Comparison of ENCODE assay signal across 18 cellular contexts in the genomic region with DNA sequence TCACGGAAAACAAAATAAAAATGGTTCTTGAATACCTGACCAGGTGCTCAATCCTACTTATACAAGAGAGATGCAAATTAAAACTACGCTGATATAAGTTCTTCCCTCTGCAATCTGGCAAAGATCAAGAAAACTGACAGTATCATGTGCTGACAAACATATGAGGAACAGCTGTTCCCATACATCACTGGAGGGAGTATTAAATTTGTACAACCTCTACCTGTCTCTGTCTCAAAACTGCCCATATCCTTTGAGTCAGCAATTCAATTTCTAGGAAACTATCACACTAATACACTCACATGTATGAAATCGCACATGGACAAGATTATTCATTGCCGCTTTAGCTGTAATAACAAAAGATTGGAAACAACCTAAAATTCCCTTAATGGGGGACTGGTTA. TPM values are rescaled to one million over a fixed set of nuclear protein-coding genes. Genes with fewer than 3 reads are reported as not detected.
DNase-seq lines count a peak whose midpoint lies in the region; ATAC-seq, FAIRE-seq and TF ChIP-seq lines count a peak whose summit lies in the region.
"Had no signal": no experiment of that assay in that cellular context is flagged by ENCODE, and none has a peak within 500 bp of the region (broad histone marks: within the 10 kb centered on the region; RNA-seq: fewer than 3 reads in every experiment).

No MANE protein-coding gene starts in this region.

- no peak overlapping the region for H3K27ac Mint-ChIP-seq in glutamatergic neuron (ENCODE audit: unreplicated experiment)
- H3K27ac Mint-ChIP-seq: CD8-positive, alpha-beta T cell; GM23338 had no signal

- in situ Hi-C loops in K562 (cut with MboI), result no loop called here

- H3K4me1 Mint-ChIP-seq in glutamatergic neuron (ENCODE audit: low read depth, unreplicated experiment), result peaks cover 9% of the 10 kb centered on the region

- H3K9ac ChIP-seq in K562 (ENCODE audit: insufficient read depth in 1 of 2, low read depth in 2 of 2, low read length in 2 of 2), result no peak overlapping the region
- H3K9ac ChIP-seq: BLaER1 treated with 17β-estradiol and CSF1 and Interleukin-3, amounts not matched to agents 10 nM and 100 nM had no signal

- no peak for FAIRE-seq in K562 (lab: Jason Lieb, UNC)
- FAIRE-seq: A549, H54 had no signal

- DNase-seq in NCI-H2171 treated with DMSO at 0.1 percent for 48 hours (lab: John Stamatoyannopoulos, UW) (peak; percentile 5), NCI-H2171 (lab: John Stamatoyannopoulos, UW) (no peak), LHCN-M2 (ENCODE audit: low read depth) (peak; percentile 71), K562 (ENCODE audit: extremely low read depth in 1 of 4, low spot score in 3 of 4) (no peak), occipital lobe (lab: John Stamatoyannopoulos, UW) (no peak), glutamatergic neuron (no peak), adrenal gland (no peak)
- DNase-seq: Calu3; CD8-positive, alpha-beta T cell; DMS79 treated with DMSO at 0.1 percent for 48 hours; GF-D8; HCEC 1CT had no signal

- H3K9me3 ChIP-seq in K562 (replicated peaks; ENCODE audit: control insufficient read depth, insufficient read depth, low read depth, low read length) (no peaks in the 10 kb centered on the region), adrenal gland (replicated peaks in 1 of 3) (no peaks in the 10 kb centered on the region)
- H3K9me3 ChIP-seq: A549; BLaER1 treated with 17β-estradiol and CSF1 and Interleukin-3, amounts not matched to agents 10 nM and 100 nM had no signal

- H3K9me3 Mint-ChIP-seq in glutamatergic neuron (ENCODE audit: unreplicated experiment), result no peaks in the 10 kb centered on the region
- H3K9me3 Mint-ChIP-seq: CD8-positive, alpha-beta T cell; GM23338 had no signal

- H4K20me1 ChIP-seq in K562 (replicated peaks; ENCODE audit: control insufficient read depth, insufficient read depth, low read length), result no peaks in the 10 kb centered on the region
- H4K20me1 ChIP-seq: BLaER1 treated with 17β-estradiol and CSF1 and Interleukin-3, amounts not matched to agents 10 nM and 100 nM had no signal

- intact Hi-C loops in K562 (cut with micrococcal nuclease) (no loop called here), adrenal gland (cut with DNase I) (no loop called here)

- 49% methylated on average over 4 of the region's 4 CpGs for WGBS in K562 (ENCODE audit: insufficient coverage, low coverage, missing lambda C conversion rate)
- WGBS in adrenal gland, 4 donors, result 91 to 98% (median 92%) methylated on average over 4 of the region's 4 CpGs

- peak overlapping the region; percentile 48 for H2AFZ ChIP-seq in K562 (ENCODE audit: low read depth, low read length)
- H2AFZ ChIP-seq: GM23338 had no signal

- no peaks in the 10 kb centered on the region for H3K36me3 Mint-ChIP-seq in glutamatergic neuron (ENCODE audit: unreplicated experiment)
- H3K36me3 Mint-ChIP-seq: CD8-positive, alpha-beta T cell had no signal

- TF ChIP-seq RAD21 in K562 (CRISPR knock-in tag; conservative IDR thresholded peaks at IDR 0.05 in 1 of 2, IDR thresholded peaks at IDR 0.05 in 1 of 2), result no peak

- no peak overlapping the region for H3K27ac ChIP-seq in K562 (ENCODE audit: extremely low read depth, low read depth, low read length)
- no peak overlapping the region for H3K27ac ChIP-seq in adrenal gland
- H3K27ac ChIP-seq: 22Rv1; BLaER1 treated with 17β-estradiol and CSF1 and Interleukin-3, amounts not matched to agents 10 nM and 100 nM; HL-60 had no signal

- peaks cover 3 to 31% of the 10 kb centered on the region in 2 experiments; a peak in 4 of 5 replicates for H3K4me1 ChIP-seq in K562 (replicated peaks in 1 of 2; ENCODE audit: control insufficient read depth in 2 of 2, insufficient read depth in 2 of 2, low read length in 2 of 2)
- H3K4me1 ChIP-seq in adrenal gland (replicated peaks in 1 of 2), result no peaks in the 10 kb centered on the region

- POLR2A ChIA-PET in K562 (lab: Yijun Ruan, JAX), result no interaction called here

- H3K79me2 ChIP-seq in K562 (ENCODE audit: control insufficient read depth, insufficient read depth, low read length), result no peaks in the 10 kb centered on the region

- no peak for TF ChIP-seq EP300 in K562 (IDR thresholded peaks at IDR 0.05; ENCODE audit: low read length)

- H3K9me1 ChIP-seq in K562 (ENCODE audit: control insufficient read depth, insufficient read depth, low read length), result no peaks in the 10 kb centered on the region

- no peak overlapping the region for H3K4me3 ChIP-seq in K562
- H3K4me3 ChIP-seq in adrenal gland, result no peak overlapping the region
- H3K4me3 ChIP-seq: A549; BLaER1 treated with 17β-estradiol and CSF1 and Interleukin-3, amounts not matched to agents 10 nM and 100 nM; GM23338 had no signal

- CTCF ChIA-PET in K562 (lab: Yijun Ruan, JAX; ENCODE audit: low intra/inter-chr PET ratio), result interaction anchor here (0.6 kb wide), 1 partner anchor 11 kb away, joined by 4 read pairs; the partner anchor contains the start of gene IL6

- H3K27me3 ChIP-seq in K562 (ENCODE audit: control insufficient read depth in 2 of 2, insufficient read depth in 2 of 2, low read length in 2 of 2), result no peaks in the 10 kb centered on the region
- no peaks in the 10 kb centered on the region for H3K27me3 ChIP-seq in adrenal gland
- H3K27me3 ChIP-seq: BLaER1 treated with 17β-estradiol and CSF1 and Interleukin-3, amounts not matched to agents 10 nM and 100 nM had no signal

- H3K4me3 Mint-ChIP-seq in glutamatergic neuron (ENCODE audit: unreplicated experiment), result no peak overlapping the region
- H3K4me3 Mint-ChIP-seq: CD8-positive, alpha-beta T cell; GM23338 had no signal

- ATAC-seq in K562, result no peak
- ATAC-seq: A549; CD8-positive, alpha-beta T cell; GM23338 had no signal

- H3K36me3 ChIP-seq in K562 (ENCODE audit: control insufficient read depth, insufficient read depth, low read length) (no peaks in the 10 kb centered on the region), adrenal gland (replicated peaks in 1 of 2) (no peaks in the 10 kb centered on the region)
- H3K36me3 ChIP-seq: BLaER1 treated with 17β-estradiol and CSF1 and Interleukin-3, amounts not matched to agents 10 nM and 100 nM had no signal

- no peak overlapping the region for H3K4me2 ChIP-seq in K562 (ENCODE audit: insufficient read depth, low read length)
- H3K4me2 ChIP-seq: A549, GM23338 had no signal

- TF ChIP-seq POLR2A in K562 (conservative IDR thresholded peaks at IDR 0.05) (no peak), adrenal gland (IDR thresholded peaks at IDR 0.05) (no peak)

- H3K27me3 Mint-ChIP-seq in glutamatergic neuron (ENCODE audit: unreplicated experiment), result no peaks in the 10 kb centered on the region

- no peak for TF ChIP-seq CTCF in K562 (IDR thresholded peaks at IDR 0.05 in 2 of 3, conservative IDR thresholded peaks at IDR 0.05 in 1 of 3; ENCODE audit: insufficient read depth in 2 of 3, low read depth in 1 of 3, low read length in 3 of 3)
- TF ChIP-seq CTCF in glutamatergic neuron (IDR thresholded peaks at IDR 0.05; ENCODE audit: partially characterized antibody, unreplicated experiment), result no peak
- no peak for TF ChIP-seq CTCF in adrenal gland (IDR thresholded peaks at IDR 0.05)

- BruUV-seq in K562 (replicated peaks; lab: Mats Ljungman, UMichigan), result no TSS peak

TF ChIP-seq in K562, 482 proteins besides CTCF, POLR2A, EP300 and RAD21 (continues in another document):
- peak; percentile 84 for TF ChIP-seq ZNF316 (IDR thresholded peaks at IDR 0.05)
- TF ChIP-seq DMBX1 (CRISPR knock-in tag; IDR thresholded peaks at IDR 0.05; ENCODE audit: borderline replicate concordance), result 0 out of 2 replicates have a peak, but pooled peaks have one; percentile 38
- peak; percentile 65 for TF ChIP-seq ZFP36 (IDR thresholded peaks at IDR 0.05; ENCODE audit: low read depth, low read length, partially characterized antibody)
- TF ChIP-seq C11orf30 (IDR thresholded peaks at IDR 0.05; ENCODE audit: low read depth), result peak; percentile 65
- TF ChIP-seq DPF2 (IDR thresholded peaks at IDR 0.05), result 0 out of 2 replicates have a peak, but pooled peaks have one; percentile 10
- TF ChIP-seq DACH1 (IDR thresholded peaks at IDR 0.05; ENCODE audit: partially characterized antibody), result peak; percentile 78
- TF ChIP-seq MEIS2 (IDR thresholded peaks at IDR 0.05; ENCODE audit: partially characterized antibody), result peak; percentile 41
- TF ChIP-seq, protein P1, sequence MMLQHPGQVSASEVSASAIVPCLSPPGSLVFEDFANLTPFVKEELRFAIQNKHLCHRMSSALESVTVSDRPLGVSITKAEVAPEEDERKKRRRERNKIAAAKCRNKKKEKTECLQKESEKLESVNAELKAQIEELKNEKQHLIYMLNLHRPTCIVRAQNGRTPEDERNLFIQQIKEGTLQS (IDR thresholded peaks at IDR 0.05), result no peak
- TF ChIP-seq, protein P1 (CRISPR knock-in tag; conservative IDR thresholded peaks at IDR 0.05), result no peak

RNA-seq across cellular contexts. Expression of gene IL6, which starts 11.0 kb away (rescaled TPM):
- total RNA-seq in LHCN-M2 (2014; rRNA removed), result 1.7 TPM in 1 of 2 replicates, not detected in the other
- polyA plus RNA-seq in LHCN-M2 (2012), result 1.9 TPM
- 5.2 and 5.4 TPM in 2 replicates for total RNA-seq in K562 (2011; cell fraction: chromatin; rRNA removed; ENCODE audit: low replicate concordance)
- total RNA-seq in K562 (2011; cell fraction: nucleolus; rRNA removed), result 2.2 and 6.7 TPM in 2 replicates
- 1.9 and 7.3 TPM in 2 replicates for total RNA-seq in K562 (2011; cell fraction: nucleoplasm; rRNA removed)
- total RNA-seq in K562 (2014; rRNA removed), result 1.1 and 1.2 TPM in 2 replicates
- total RNA-seq in K562 (2014; rRNA removed; fragmentation: Illumina TruSeq; extraction: Trizol), result 1.3 and 1.5 TPM in 2 replicates
- 0.68 and 0.76 TPM in 2 replicates for total RNA-seq in K562 (2015; rRNA removed; fragmentation: Illumina TruSeq; extraction: Trizol)
- 0.94 and 1.5 TPM in 2 replicates for total RNA-seq in K562 (2021)
- polyA plus RNA-seq in K562 (2011; rRNA removed), result 1.2 and 1.6 TPM in 2 replicates
- 0.48 and 0.63 TPM in 2 replicates for polyA plus RNA-seq in K562 (2011; cell fraction: cytosol; rRNA removed)
- 3.0 and 4.2 TPM in 2 replicates for polyA plus RNA-seq in K562 (2011; cell fraction: nucleus; rRNA removed)
- 1.1 and 2.5 TPM in 2 replicates for polyA plus RNA-seq in K562 (2012)
- 2.0 and 2.2 TPM in 2 replicates for polyA plus RNA-seq in K562 (2014; fragmentation: Illumina TruSeq; extraction: Trizol)
- 1 to 10 TPM; 1.5 to 2.9 TPM for polyA plus RNA-seq in K562 (2014; fragmentation: Nextera tagmentation; extraction: Ambion mirVana)
- 1.2 and 2.2 TPM in 2 replicates for polyA plus RNA-seq in K562 (2014; rRNA removed)
- polyA minus RNA-seq in K562 (2011; rRNA and poly(A)+ RNA removed), result 0.57 and 1.1 TPM in 2 replicates
- polyA minus RNA-seq in K562 (2011; cell fraction: cytosol; rRNA and poly(A)+ RNA removed), result 1.4 and 1.5 TPM in 2 replicates
- 2.4 TPM in 2 replicates for polyA minus RNA-seq in K562 (2011; cell fraction: nucleus; rRNA and poly(A)+ RNA removed)
- total RNA-seq in occipital lobe, result not detected
- total RNA-seq in glutamatergic neuron (ENCODE audit: unreplicated experiment), result not detected
- 1 to 10 TPM in 3 of 8 donors, under 1 TPM in 3, not detected in 2; 0.42 to 3.6 (median 0.90) TPM for total RNA-seq in adrenal gland
- 10 to 100 TPM in 1 of 3 donors, 1 to 10 TPM in 1, under 1 TPM in 1; 0.80 to 15.7 (median 1.0) TPM for polyA plus RNA-seq in adrenal gland
- total RNA-seq: GM23338 had no signal

Comparison
In these comparisons a context has a peak if more than half of its experiments do, and no peak if none do; other contexts are left out.
1. DNase-seq: peak in NCI-H2171 treated with DMSO at 0.1 percent for 48 hours (single experiment) and LHCN-M2 (single experiment); none in NCI-H2171 (single experiment), K562 (0 of 4), occipital lobe (single experiment), glutamatergic neuron (single experiment) and adrenal gland (0 of 7).